In the genomic region with DNA sequence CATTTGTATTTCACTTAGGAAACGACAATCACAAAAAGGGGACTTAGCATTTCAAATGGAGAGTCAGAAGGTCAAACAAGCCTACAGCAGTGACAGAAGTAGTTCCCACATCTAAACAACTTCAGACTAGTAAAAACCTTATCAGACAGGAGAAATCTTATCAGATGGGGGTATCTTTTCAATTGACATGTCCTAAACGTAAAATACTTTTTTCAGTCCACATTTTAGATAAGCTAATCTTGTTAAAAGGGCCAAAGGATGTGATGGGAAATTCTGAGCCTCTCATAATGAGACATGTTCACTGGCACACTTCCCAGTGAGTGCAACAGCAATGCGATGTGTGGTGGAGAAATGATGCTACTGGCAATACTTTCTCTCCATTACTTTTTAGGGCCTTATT, we compare ENCODE assay signal across 8 cellular contexts. TPM values are rescaled to one million over a fixed set of nuclear protein-coding genes. Genes with fewer than 3 reads are reported as not detected.
DNase-seq lines count a peak whose midpoint lies in the region; ATAC-seq, FAIRE-seq and TF ChIP-seq lines count a peak whose summit lies in the region.

No MANE protein-coding gene starts in this region.

- H3K4me3 Mint-ChIP-seq in CD4-positive, CD25-positive, alpha-beta regulatory T cell, result peak overlapping the region; percentile 43 to 92 (median 68)

- H3K9me3 ChIP-seq in CD4-positive, CD25-positive, alpha-beta regulatory T cell (ENCODE audit: control insufficient read depth in 2 of 2, low read length in 2 of 2), result no peaks in the 10 kb centered on the region
- no peaks in the 10 kb centered on the region for H3K9me3 ChIP-seq in HUES64 (ENCODE audit: insufficient read depth, low read depth, low read length)
- H3K9me3 ChIP-seq in ascending aorta, result no peaks in the 10 kb centered on the region
- no peaks in the 10 kb centered on the region for H3K9me3 ChIP-seq in kidney (ENCODE audit: control insufficient read depth in 1 of 2, low read length in 2 of 2)

- no peaks in the 10 kb centered on the region for H3K27me3 Mint-ChIP-seq in CD4-positive, CD25-positive, alpha-beta regulatory T cell

- DNase-seq in CD4-positive, CD25-positive, alpha-beta regulatory T cell, result no peak
- peak in 1 of 2 donors; percentile 87 for DNase-seq in ascending aorta (ENCODE audit: low spot score in 2 of 2)
- peak; percentile 70 to 79 for DNase-seq in lung microvascular endothelial cell (ENCODE audit: low read depth in 2 of 2)
- no peak for DNase-seq in GOT3 (lab: John Stamatoyannopoulos, UW)
- DNase-seq in kidney, result no peak
- no peak for DNase-seq in SHP77 (lab: John Stamatoyannopoulos, UW)
- DNase-seq in HK-2 (ENCODE audit: unreplicated experiment), result no peak

- H3K9ac ChIP-seq in HUES64 (ENCODE audit: low read depth, low read length), result no peak overlapping the region
- H3K9ac ChIP-seq in kidney (ENCODE audit: low read length in 2 of 2), result no peak overlapping the region

- no peaks in the 10 kb centered on the region for H3K36me3 Mint-ChIP-seq in CD4-positive, CD25-positive, alpha-beta regulatory T cell

- intact Hi-C loops in ascending aorta (cut with DNase I), result loop anchor here (5.0 kb wide), 2 partner anchors 48 to 128 kb away; a partner anchor contains a TSS
- intact Hi-C loops in kidney (cut with DNase I), result no loop called here

- 52% methylated on average over 3 of the region's 3 CpGs for WGBS in HUES64

- FAIRE-seq in kidney (lab: Jason Lieb, UNC), result no peak

- peak overlapping the region; percentile 95 for H3K4me3 ChIP-seq in CD4-positive, CD25-positive, alpha-beta regulatory T cell (ENCODE audit: low read depth, low read length)
- H3K4me3 ChIP-seq in HUES64 (ENCODE audit: low read length) (peak overlapping the region; percentile 96), ascending aorta (peak overlapping the region; percentile 89 to 93), kidney (ENCODE audit: low read length in 2 of 2) (no peak overlapping the region)

- peak overlapping the region in 2 of 3 donors; percentile 10 to 85 for H3K27ac Mint-ChIP-seq in CD4-positive, CD25-positive, alpha-beta regulatory T cell

- H3K27me3 ChIP-seq in CD4-positive, CD25-positive, alpha-beta regulatory T cell (ENCODE audit: control insufficient read depth, insufficient read depth, low read length), result no peaks in the 10 kb centered on the region
- H3K27me3 ChIP-seq in HUES64 (ENCODE audit: insufficient read depth, low read length) (no peaks in the 10 kb centered on the region), ascending aorta (no peaks in the 10 kb centered on the region)

- H3K27ac ChIP-seq in CD4-positive, CD25-positive, alpha-beta regulatory T cell (ENCODE audit: insufficient read depth, low read length, poor library complexity, severe bottlenecking), result no peak overlapping the region
- H3K27ac ChIP-seq in HUES64 (ENCODE audit: low read depth, low read length) (no peak overlapping the region), ascending aorta (peak overlapping the region in 1 of 2 donors; percentile 87), kidney (ENCODE audit: low read depth in 2 of 2, low read length in 2 of 2) (no peak overlapping the region)

- no peaks in the 10 kb centered on the region for H3K36me3 ChIP-seq in CD4-positive, CD25-positive, alpha-beta regulatory T cell (ENCODE audit: control insufficient read depth, insufficient read depth, low read length)
- H3K36me3 ChIP-seq in HUES64 (ENCODE audit: insufficient read depth, low read length), result no peaks in the 10 kb centered on the region
- H3K36me3 ChIP-seq in ascending aorta, result no peaks in the 10 kb centered on the region
- H3K36me3 ChIP-seq in kidney (ENCODE audit: control insufficient read depth in 1 of 2, insufficient read depth in 2 of 2, low read length in 2 of 2), result no peaks in the 10 kb centered on the region

- no peak for ATAC-seq in CD4-positive, CD25-positive, alpha-beta regulatory T cell (ENCODE audit: low read depth in 2 of 2)

- peaks cover 42 to 76% (median 59%) of the 10 kb centered on the region in 4 donors for H3K4me1 Mint-ChIP-seq in CD4-positive, CD25-positive, alpha-beta regulatory T cell

- TF ChIP-seq CTCF in ascending aorta (IDR thresholded peaks at IDR 0.05) (no peak), kidney (IDR thresholded peaks at IDR 0.05; ENCODE audit: borderline replicate concordance, extremely low read depth, insufficient read depth) (no peak)

- peaks cover 0 to 1% (median 0%) of the 10 kb centered on the region in 7 donors for H3K9me3 Mint-ChIP-seq in CD4-positive, CD25-positive, alpha-beta regulatory T cell

- H3K4me1 ChIP-seq in CD4-positive, CD25-positive, alpha-beta regulatory T cell (ENCODE audit: control insufficient read depth, insufficient read depth, low read length, poor library complexity, severe bottlenecking), result peaks cover 67% of the 10 kb centered on the region
- peaks cover 33% of the 10 kb centered on the region for H3K4me1 ChIP-seq in HUES64 (ENCODE audit: insufficient read depth, low read length)
- peaks cover 3 to 41% of the 10 kb centered on the region in 2 donors for H3K4me1 ChIP-seq in ascending aorta
- H3K4me1 ChIP-seq in kidney (ENCODE audit: control insufficient read depth in 1 of 2, insufficient read depth in 1 of 2, low read depth in 1 of 2, low read length in 2 of 2), result peaks cover 16 to 21% of the 10 kb centered on the region in 2 donors

RNA-seq across cellular contexts. Expression of a gene that starts 2.4 kb away (rescaled TPM):
- total RNA-seq in CD4-positive, CD25-positive, alpha-beta regulatory T cell, result 88.0 TPM
- polyA plus RNA-seq in CD4-positive, CD25-positive, alpha-beta regulatory T cell, result 10 to 100 TPM; 46.5 to 81.3 (median 64.7) TPM
- 57.3 TPM for polyA plus RNA-seq in HUES64 (2013, experiment 1 of 2)
- polyA plus RNA-seq in HUES64 (2013, experiment 2 of 2), result 71.2 TPM
- total RNA-seq in ascending aorta (43.3 TPM), lung microvascular endothelial cell (34.9 and 44.4 TPM in 2 replicates), kidney (128 TPM)
- polyA plus RNA-seq in kidney (ENCODE audit: insufficient read depth, low read depth, low replicate concordance), result 21.3 TPM

Comparison
In these comparisons a context has a peak if more than half of its experiments do, and no peak if none do; other contexts are left out.
1. DNase-seq: peak in lung microvascular endothelial cell (2 of 2); none in CD4-positive, CD25-positive, alpha-beta regulatory T cell (0 of 3), GOT3 (single experiment), kidney (single experiment), SHP77 (0 of 2) and HK-2 (single experiment).
2. H3K4me3 ChIP-seq: peak in CD4-positive, CD25-positive, alpha-beta regulatory T cell (single experiment), HUES64 (single experiment) and ascending aorta (2 of 2); none in kidney (0 of 2).